ENCODE assay signal across 11 cellular contexts in genomic region chr9:110148868-110149267, GRCh38. TPM values are rescaled to one million over a fixed set of nuclear protein-coding genes. Genes with fewer than 3 reads are reported as not detected.
DNase-seq lines count a peak whose midpoint lies in the region; ATAC-seq and TF ChIP-seq lines count a peak whose summit lies in the region.
"Had no signal": no experiment of that assay in that cellular context is flagged by ENCODE, and none has a peak within 500 bp of the region (broad histone marks: within the 10 kb centered on the region; RNA-seq: fewer than 3 reads in every experiment).

No MANE protein-coding gene starts in this region.

- H3K4me1 ChIP-seq in right cardiac atrium (ENCODE audit: control insufficient read depth, insufficient read depth, low read length) (peaks cover 16% of the 10 kb centered on the region), tibial artery (peaks cover 4 to 77% (median 37%) of the 10 kb centered on the region in 4 donors), right lobe of liver (peaks cover 0 to 15% (median 4%) of the 10 kb centered on the region in 4 donors)

- CTCF ChIA-PET in activated CD8-positive, alpha-beta memory T cell treated with anti-CD3 and anti-CD28 coated beads, Interleukin-2, amount 10 ng/mL, durations not matched to agents 7 days and 5 days (lab: Charles Lee): interaction anchor here (0.8 to 2.9 kb wide), 6 partner anchors 9 to 246 kb away, joined by 3 to 21 read pairs (median 4); no protein-coding TSS in a partner anchor

- H3K9me3 Mint-ChIP-seq in activated CD8-positive, alpha-beta memory T cell treated with anti-CD3 and anti-CD28 coated beads, Interleukin-2, amount 10 ng/mL, durations not matched to agents 7 days and 5 days (ENCODE audit: low read depth): no peaks in the 10 kb centered on the region
- H3K9me3 Mint-ChIP-seq in activated naive CD4-positive, alpha-beta T cell treated with anti-CD3 and anti-CD28 coated beads, Interleukin-2, amount 50 U/mL, for 72 hours: peaks cover 4 to 6% of the 10 kb centered on the region in 2 donors

- no peak for ATAC-seq in activated CD8-positive, alpha-beta memory T cell treated with anti-CD3 and anti-CD28 coated beads, Interleukin-2, amount 10 ng/mL, durations not matched to agents 7 days and 5 days
- no peak for ATAC-seq in activated naive CD4-positive, alpha-beta T cell treated with anti-CD3 and anti-CD28 coated beads, Interleukin-2, amount 50 U/mL, for 72 hours
- ATAC-seq in right cardiac atrium: peak in 1 of 2 donors; percentile 20
- no peak for ATAC-seq in right lobe of liver
- ATAC-seq in HG03565 (IDR thresholded peaks at IDR 0.05; ENCODE audit: unreplicated experiment): no peak
- ATAC-seq in HG03439 (IDR thresholded peaks at IDR 0.05; ENCODE audit: unreplicated experiment): no peak

- no peaks in the 10 kb centered on the region for H3K27me3 ChIP-seq in right cardiac atrium (ENCODE audit: control insufficient read depth, insufficient read depth)
- H3K27me3 ChIP-seq in tibial artery: no peaks in the 10 kb centered on the region
- no peaks in the 10 kb centered on the region for H3K27me3 ChIP-seq in right lobe of liver
- H3K27me3 ChIP-seq: left lung had no signal

- H3K27ac ChIP-seq in right cardiac atrium (ENCODE audit: low read length) (peak overlapping the region; percentile 45), tibial artery (peak overlapping the region; percentile 43 to 56), right lobe of liver (no peak overlapping the region)
- H3K27ac ChIP-seq: PC-9 had no signal

- intact Hi-C loops in right cardiac atrium (cut with DNase I): loop anchor here in 1 of 4 donors (10.0 kb wide), 1 partner anchor 94 kb away; no protein-coding TSS in a partner anchor
- intact Hi-C loops in tibial artery (cut with DNase I; ENCODE audit: low total_unique reads): no loop called here
- intact Hi-C loops in right lobe of liver (cut with DNase I): no loop called here

- H3K9me3 ChIP-seq in right cardiac atrium (ENCODE audit: control insufficient read depth, low read length) (no peaks in the 10 kb centered on the region), tibial artery (no peaks in the 10 kb centered on the region), right lobe of liver (no peaks in the 10 kb centered on the region)
- H3K9me3 ChIP-seq: left lung had no signal

- no peak for TF ChIP-seq POLR2A in right lobe of liver (IDR thresholded peaks at IDR 0.05)

- H3K36me3 Mint-ChIP-seq in activated CD8-positive, alpha-beta memory T cell treated with anti-CD3 and anti-CD28 coated beads, Interleukin-2, amount 10 ng/mL, durations not matched to agents 7 days and 5 days: peaks cover 41% of the 10 kb centered on the region
- H3K36me3 Mint-ChIP-seq in activated naive CD4-positive, alpha-beta T cell treated with anti-CD3 and anti-CD28 coated beads, Interleukin-2, amount 50 U/mL, for 72 hours: peaks cover 16 to 41% of the 10 kb centered on the region in 2 donors

- no peak overlapping the region for H3K4me3 ChIP-seq in right cardiac atrium (ENCODE audit: low read length)
- H3K4me3 ChIP-seq in tibial artery: no peak overlapping the region
- H3K4me3 ChIP-seq in right lobe of liver: peak overlapping the region in 1 of 3 donors; percentile 3
- H3K4me3 ChIP-seq: left lung, PC-9 had no signal

- no peaks in the 10 kb centered on the region for H3K27me3 Mint-ChIP-seq in activated CD8-positive, alpha-beta memory T cell treated with anti-CD3 and anti-CD28 coated beads, Interleukin-2, amount 10 ng/mL, durations not matched to agents 7 days and 5 days

- WGBS in right cardiac atrium: 17% methylated on average over 4 of the region's 4 CpGs
- WGBS in right lobe of liver (ENCODE audit: insufficient coverage, low coverage, low lambda C conversion rate, missing lambda C conversion rate): 62% methylated on average over 4 of the region's 4 CpGs

- H3K4me3 Mint-ChIP-seq in activated CD8-positive, alpha-beta memory T cell treated with anti-CD3 and anti-CD28 coated beads, Interleukin-2, amount 10 ng/mL, durations not matched to agents 7 days and 5 days: peak overlapping the region; percentile 89

- peaks cover 76% of the 10 kb centered on the region for H3K4me1 Mint-ChIP-seq in activated CD8-positive, alpha-beta memory T cell treated with anti-CD3 and anti-CD28 coated beads, Interleukin-2, amount 10 ng/mL, durations not matched to agents 7 days and 5 days

- H3K36me3 ChIP-seq in tibial artery: no peaks in the 10 kb centered on the region
- no peaks in the 10 kb centered on the region for H3K36me3 ChIP-seq in right lobe of liver
- H3K36me3 ChIP-seq: left lung had no signal

- DNase-seq in activated CD8-positive, alpha-beta memory T cell treated with anti-CD3 and anti-CD28 coated beads, Interleukin-2, amount 10 ng/mL, durations not matched to agents 7 days and 5 days: no peak
- DNase-seq in activated CD8-positive, alpha-beta memory T cell treated with anti-CD3 and anti-CD28 coated beads, Interleukin-2, amount 50 U/mL, for 4 hours: no peak
- DNase-seq in activated naive CD4-positive, alpha-beta T cell treated with anti-CD3 and anti-CD28 coated beads, Interleukin-2, amount 50 U/mL, for 72 hours (ENCODE audit: low spot score in 2 of 2): no peak
- peak in 1 of 3 donors; percentile 72 for DNase-seq in right cardiac atrium
- DNase-seq in tibial artery: no peak
- no peak for DNase-seq in right lobe of liver
- DNase-seq: left lung, PC-9 had no signal

- no peak for TF ChIP-seq CTCF in tibial artery (IDR thresholded peaks at IDR 0.05)
- TF ChIP-seq CTCF in right lobe of liver (IDR thresholded peaks at IDR 0.05): no peak

- H3K27ac Mint-ChIP-seq in activated CD8-positive, alpha-beta memory T cell treated with anti-CD3 and anti-CD28 coated beads, Interleukin-2, amount 10 ng/mL, durations not matched to agents 7 days and 5 days: peak overlapping the region; percentile 96
- peak overlapping the region; percentile 40 to 64 for H3K27ac Mint-ChIP-seq in activated naive CD4-positive, alpha-beta T cell treated with anti-CD3 and anti-CD28 coated beads, Interleukin-2, amount 50 U/mL, for 72 hours

RNA-seq across cellular contexts. Expression of gene C9orf152, which starts 59.1 kb away (rescaled TPM):
- total RNA-seq in activated CD8-positive, alpha-beta memory T cell treated with anti-CD3 and anti-CD28 coated beads, Interleukin-2, amount 10 ng/mL, durations not matched to agents 7 days and 5 days: not detected
- total RNA-seq in activated naive CD4-positive, alpha-beta T cell treated with anti-CD3 and anti-CD28 coated beads, Interleukin-2, amount 50 U/mL, for 72 hours: not detected
- total RNA-seq in right cardiac atrium: not detected
- polyA plus RNA-seq in right cardiac atrium: not detected
- 1 to 10 TPM in 2 of 6 experiments, under 1 TPM in 2, not detected in 2; 0.06 to 3.5 (median 0.74) TPM for total RNA-seq in right lobe of liver
- polyA plus RNA-seq: AG04450 had no signal

Comparison
In these comparisons a context has a peak if more than half of its experiments do, and no peak if none do; other contexts are left out.
1. H3K27ac ChIP-seq: peak in right cardiac atrium (single experiment) and tibial artery (2 of 2); none in right lobe of liver (0 of 3).